In genomic region chr1:154973344-154974085, GRCh38 we compare ENCODE assay signal across 8 cellular contexts. TPM values are rescaled to one million over a fixed set of nuclear protein-coding genes. Genes with fewer than 3 reads are reported as not detected.
DNase-seq lines count a peak whose midpoint lies in the region; ATAC-seq and TF ChIP-seq lines count a peak whose summit lies in the region.

No MANE protein-coding gene starts in this region.

- peak overlapping the region; percentile 95 for H3K9ac ChIP-seq in smooth muscle cell (ENCODE audit: low read depth)

- H3K27me3 Mint-ChIP-seq in WTC11 (ENCODE audit: low read depth): no peaks in the 10 kb centered on the region
- peaks cover 0 to 1% (median 0%) of the 10 kb centered on the region in 3 donors for H3K27me3 Mint-ChIP-seq in immature natural killer cell (ENCODE audit: low read depth in 3 of 3)

- H3K9me3 Mint-ChIP-seq in WTC11 (no peaks in the 10 kb centered on the region), immature natural killer cell (no peaks in the 10 kb centered on the region)

- H3K36me3 Mint-ChIP-seq in WTC11 (peaks cover 8% of the 10 kb centered on the region), immature natural killer cell (no peaks in the 10 kb centered on the region)

- ATAC-seq in HG02885 (IDR thresholded peaks at IDR 0.05; ENCODE audit: poor library complexity, unreplicated experiment) (peak; percentile 15), WTC11 (peak; percentile 1), HG03457 (IDR thresholded peaks at IDR 0.05; ENCODE audit: unreplicated experiment) (no peak)

- DNase-seq in DMS153 (lab: John Stamatoyannopoulos, UW) (peak; percentile 93), NCI-H226 (peak; percentile 97), WTC11 (ENCODE audit: low spot score) (peak; percentile 100), cardiac fibroblast (ENCODE audit: low read depth in 2 of 2) (peak; percentile 99), immature natural killer cell (peak; percentile 86 to 88 (median 88)), smooth muscle cell (lab: John Stamatoyannopoulos, UW; ENCODE audit: unreplicated experiment) (peak; percentile 87)

- H3K27ac Mint-ChIP-seq in WTC11 (no peak overlapping the region), immature natural killer cell (no peak overlapping the region)

- H2AFZ ChIP-seq in smooth muscle cell (ENCODE audit: low read depth): no peak overlapping the region

- peak overlapping the region; percentile 98 for H3K27ac ChIP-seq in smooth muscle cell (ENCODE audit: low read depth)

- CTCF ChIA-PET in WTC11 (lab: Charles Lee): interaction anchor here (0.7 to 8.3 kb wide), 15 partner anchors 9 to 362 kb away, joined by 3 to 176 read pairs (median 5); partner anchors contain the start of genes EFNA4, FLAD1, KCNN3 and LENEP

- H3K4me3 ChIP-seq in cardiac fibroblast (replicated peaks in 1 of 2; ENCODE audit: low read depth in 2 of 2, low read length in 2 of 2): peak overlapping the region; percentile 61 to 73
- peak overlapping the region; percentile 55 for H3K4me3 ChIP-seq in smooth muscle cell

- H4K20me1 ChIP-seq in smooth muscle cell (ENCODE audit: low read depth): peaks cover 13% of the 10 kb centered on the region

- H3K4me2 ChIP-seq in smooth muscle cell: peak overlapping the region; percentile 94

- WGBS in smooth muscle cell (ENCODE audit: low lambda C conversion rate): 2% methylated on average over 35 of the region's 35 CpGs

- H3K27me3 ChIP-seq in smooth muscle cell (ENCODE audit: low read depth): no peaks in the 10 kb centered on the region

- H3K79me2 ChIP-seq in smooth muscle cell (ENCODE audit: low read depth): peaks cover 49% of the 10 kb centered on the region

- H3K4me1 Mint-ChIP-seq in WTC11 (peaks cover 35% of the 10 kb centered on the region), immature natural killer cell (peaks cover 8 to 22% of the 10 kb centered on the region in 2 donors)

- POLR2A ChIA-PET in WTC11 (lab: Charles Lee): interaction anchor here (0.7 to 7.3 kb wide), 19 partner anchors 9 to 338 kb away, joined by 3 to 176 read pairs (median 5); partner anchors contain the start of genes FLAD1, KCNN3, KRTCAP2 and LENEP

- H3F3A ChIP-seq in smooth muscle cell (ENCODE audit: low read depth): peaks cover 33% of the 10 kb centered on the region

- no peak overlapping the region for H3K4me3 Mint-ChIP-seq in WTC11
- no peak overlapping the region for H3K4me3 Mint-ChIP-seq in immature natural killer cell

- H3K36me3 ChIP-seq in smooth muscle cell (ENCODE audit: low read depth): no peaks in the 10 kb centered on the region

- H3K4me1 ChIP-seq in smooth muscle cell (ENCODE audit: low read depth): peaks cover 53% of the 10 kb centered on the region

- no peak for TF ChIP-seq CTCF in WTC11 (IDR thresholded peaks at IDR 0.05)
- TF ChIP-seq CTCF in cardiac fibroblast (IDR thresholded peaks at IDR 0.05; ENCODE audit: low read depth, low read length): peak; percentile 8
- TF ChIP-seq CTCF in smooth muscle cell (IDR thresholded peaks at IDR 0.05; ENCODE audit: borderline replicate concordance, insufficient read depth, poor library complexity, severe bottlenecking): peak; percentile 0

- no peaks in the 10 kb centered on the region for H3K9me3 ChIP-seq in smooth muscle cell (replicated peaks; ENCODE audit: low read depth)

TF ChIP-seq in WTC11, 78 proteins besides CTCF, POLR2A, EP300 and RAD21:
- TF ChIP-seq ZNF416 (CRISPR knock-in tag; IDR thresholded peaks at IDR 0.05) (no peak), E2F5 (CRISPR knock-in tag; IDR thresholded peaks at IDR 0.05) (peak; percentile 7; the same call in 1 of the 2 replicates), TCF7 (CRISPR knock-in tag; IDR thresholded peaks at IDR 0.05; ENCODE audit: low read depth) (no peak), NR2C2 (CRISPR knock-in tag; IDR thresholded peaks at IDR 0.05) (no peak), ELF4 (CRISPR knock-in tag; IDR thresholded peaks at IDR 0.05; ENCODE audit: low read depth) (no peak), ZNF425 (CRISPR knock-in tag; conservative IDR thresholded peaks at IDR 0.05) (no peak), E2F1 (CRISPR knock-in tag; IDR thresholded peaks at IDR 0.05) (no peak), NR3C1 (CRISPR knock-in tag; conservative IDR thresholded peaks at IDR 0.05; ENCODE audit: low read depth) (no peak)
- TF ChIP-seq, protein P1, sequence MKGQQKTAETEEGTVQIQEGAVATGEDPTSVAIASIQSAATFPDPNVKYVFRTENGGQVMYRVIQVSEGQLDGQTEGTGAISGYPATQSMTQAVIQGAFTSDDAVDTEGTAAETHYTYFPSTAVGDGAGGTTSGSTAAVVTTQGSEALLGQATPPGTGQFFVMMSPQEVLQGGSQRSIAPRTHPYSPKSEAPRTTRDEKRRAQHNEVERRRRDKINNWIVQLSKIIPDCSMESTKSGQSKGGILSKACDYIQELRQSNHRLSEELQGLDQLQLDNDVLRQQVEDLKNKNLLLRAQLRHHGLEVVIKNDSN (CRISPR knock-in tag; IDR thresholded peaks at IDR 0.05): 0 out of 2 replicates have a peak, but pooled peaks have one; percentile 13

RNA-seq across cellular contexts. Expression of gene CKS1B, which starts 1.0 kb away (rescaled TPM):
- total RNA-seq in WTC11 (2021) (258 to 301 TPM (median 278 TPM) in 3 replicates), smooth muscle cell (41.6 and 46.3 TPM in 2 replicates)
- polyA plus RNA-seq in immature natural killer cell (10 to 100 TPM; 59.5 to 82.7 (median 67.5) TPM), smooth muscle cell (115 and 116 TPM in 2 replicates)

RNA-seq across cellular contexts. Expression of gene SHC1, which starts 3.0 kb away (rescaled TPM):
- total RNA-seq in WTC11 (2021): 180 to 199 TPM (median 180 TPM) in 3 replicates
- polyA plus RNA-seq in immature natural killer cell: 10 to 100 TPM; 32.3 to 49.4 (median 42.5) TPM
- total RNA-seq in smooth muscle cell: 207 and 216 TPM in 2 replicates
- polyA plus RNA-seq in smooth muscle cell: 214 and 249 TPM in 2 replicates

RNA-seq across cellular contexts. Expression of gene FLAD1, which starts 9.6 kb away (rescaled TPM):
- 71.1 to 88.3 TPM (median 71.2 TPM) in 3 replicates for total RNA-seq in WTC11 (2021)
- polyA plus RNA-seq in immature natural killer cell: 10 to 100 TPM; 40.9 to 99.7 (median 41.7) TPM
- 30.7 and 31.1 TPM in 2 replicates for total RNA-seq in smooth muscle cell
- polyA plus RNA-seq in smooth muscle cell: 51.4 and 52.1 TPM in 2 replicates

RNA-seq across cellular contexts. Expression of gene PYGO2, which starts 11.9 kb away (rescaled TPM):
- total RNA-seq in WTC11 (2021) (37.4 to 38.8 TPM (median 38.0 TPM) in 3 replicates), smooth muscle cell (18.4 and 20.3 TPM in 2 replicates)
- polyA plus RNA-seq in immature natural killer cell (10 to 100 TPM; 15.0 to 39.1 (median 15.4) TPM), smooth muscle cell (27.9 and 30.0 TPM in 2 replicates)

RNA-seq across cellular contexts. Expression of gene PBXIP1, which starts 17.6 kb away (rescaled TPM):
- total RNA-seq in WTC11 (2021) (26.5 to 30.7 TPM (median 28.4 TPM) in 3 replicates), smooth muscle cell (39.1 and 41.9 TPM in 2 replicates)
- polyA plus RNA-seq in immature natural killer cell (100 to 1,000 TPM in 1 of 3 donors, 10 to 100 TPM in 2; 45.1 to 117 (median 94.6) TPM), smooth muscle cell (40.5 and 44.1 TPM in 2 replicates)
